ENCODE assay signal across 19 cellular contexts in genomic region chr13:98370261-98370660, GRCh38.
"Had no signal": no experiment of that assay in that cellular context is flagged by ENCODE, and none has a peak within 500 bp of the region (broad histone marks: within the 10 kb centered on the region; RNA-seq: fewer than 3 reads in every experiment).

No MANE protein-coding gene starts in this region.

- H3K9me3 ChIP-seq: ovary, sigmoid colon, uterus had no signal

- H3K27me3 Mint-ChIP-seq: activated CD4-positive, alpha-beta T cell treated with anti-CD3 and anti-CD28 coated beads, Interleukin-2, amount 10 ng/mL, durations not matched to agents 24 days and 14 days had no signal

- H3K36me3 Mint-ChIP-seq: activated naive CD8-positive, alpha-beta T cell treated with anti-CD3 and anti-CD28 coated beads for 36 hours had no signal

- DNase-seq: activated B cell treated with CpG ODN at 0.5 μM for 24 hours; activated CD4-positive, alpha-beta T cell treated with anti-CD3 and anti-CD28 coated beads, Interleukin-2, amount 10 ng/mL, durations not matched to agents 24 days and 14 days; activated CD8-positive, alpha-beta memory T cell treated with anti-CD3 and anti-CD28 coated beads, Interleukin-2, amount 50 U/mL, for 48 hours; activated gamma-delta T cell treated with Interleukin-2 at 50 U/mL for 16 hours; activated naive CD8-positive, alpha-beta T cell treated with anti-CD3 and anti-CD28 coated beads for 36 hours; activated T-cell treated with anti-CD3 and anti-CD28 coated beads, Interleukin-2, amount 50 U/mL, for 72 hours; amygdala; islet precursor cell; naive thymus-derived CD8-positive, alpha-beta T cell; sigmoid colon; stimulated activated CD4-positive, alpha-beta T cell treated with anti-CD3 and anti-CD28 coated beads, Interleukin-12 subunit alpha, Interleukin-12 subunit beta, amount 100 ng/mL, for 4 hours; stimulated activated CD4-positive, alpha-beta T cell treated with anti-CD3 and anti-CD28 coated beads, Interleukin-2, amount 100 ng/mL, for 24 hours; T-helper 17 cell had no signal

- H3K27ac ChIP-seq: ovary had no signal

- ATAC-seq: activated T-cell treated with anti-CD3 and anti-CD28 coated beads, Interleukin-2, amount 50 U/mL, for 72 hours; naive thymus-derived CD8-positive, alpha-beta T cell; T-helper 17 cell had no signal

- H3K27ac Mint-ChIP-seq: activated B cell treated with CpG ODN at 0.5 μM for 24 hours; activated CD4-positive, alpha-beta T cell treated with anti-CD3 and anti-CD28 coated beads, Interleukin-2, amount 10 ng/mL, durations not matched to agents 24 days and 14 days; activated naive CD8-positive, alpha-beta T cell treated with anti-CD3 and anti-CD28 coated beads for 36 hours; activated T-cell treated with anti-CD3 and anti-CD28 coated beads, Interleukin-2, amount 50 U/mL, for 72 hours; naive thymus-derived CD8-positive, alpha-beta T cell; T-helper 17 cell had no signal

- H3K27me3 ChIP-seq: hepatocyte, ovary, sigmoid colon, uterus had no signal

- H3K4me3 Mint-ChIP-seq: activated B cell treated with CpG ODN at 0.5 μM for 24 hours; activated CD4-positive, alpha-beta T cell treated with anti-CD3 and anti-CD28 coated beads, Interleukin-2, amount 10 ng/mL, durations not matched to agents 24 days and 14 days; activated naive CD8-positive, alpha-beta T cell treated with anti-CD3 and anti-CD28 coated beads for 36 hours; activated T-cell treated with anti-CD3 and anti-CD28 coated beads, Interleukin-2, amount 50 U/mL, for 72 hours; naive thymus-derived CD8-positive, alpha-beta T cell; T-helper 17 cell had no signal

- H3K4me3 ChIP-seq: hepatocyte, lung, ovary, sigmoid colon, uterus had no signal

- H2AFZ ChIP-seq: hepatocyte had no signal

- H3K36me3 ChIP-seq: ovary, uterus had no signal

- FAIRE-seq: bronchial epithelial cell, TTC549 had no signal

- H3K4me1 Mint-ChIP-seq: activated B cell treated with CpG ODN at 0.5 μM for 24 hours; activated CD4-positive, alpha-beta T cell treated with anti-CD3 and anti-CD28 coated beads, Interleukin-2, amount 10 ng/mL, durations not matched to agents 24 days and 14 days; activated naive CD8-positive, alpha-beta T cell treated with anti-CD3 and anti-CD28 coated beads for 36 hours; naive thymus-derived CD8-positive, alpha-beta T cell; T-helper 17 cell had no signal
